Comparison of ENCODE assay signal across 8 cellular contexts in the genomic region with DNA sequence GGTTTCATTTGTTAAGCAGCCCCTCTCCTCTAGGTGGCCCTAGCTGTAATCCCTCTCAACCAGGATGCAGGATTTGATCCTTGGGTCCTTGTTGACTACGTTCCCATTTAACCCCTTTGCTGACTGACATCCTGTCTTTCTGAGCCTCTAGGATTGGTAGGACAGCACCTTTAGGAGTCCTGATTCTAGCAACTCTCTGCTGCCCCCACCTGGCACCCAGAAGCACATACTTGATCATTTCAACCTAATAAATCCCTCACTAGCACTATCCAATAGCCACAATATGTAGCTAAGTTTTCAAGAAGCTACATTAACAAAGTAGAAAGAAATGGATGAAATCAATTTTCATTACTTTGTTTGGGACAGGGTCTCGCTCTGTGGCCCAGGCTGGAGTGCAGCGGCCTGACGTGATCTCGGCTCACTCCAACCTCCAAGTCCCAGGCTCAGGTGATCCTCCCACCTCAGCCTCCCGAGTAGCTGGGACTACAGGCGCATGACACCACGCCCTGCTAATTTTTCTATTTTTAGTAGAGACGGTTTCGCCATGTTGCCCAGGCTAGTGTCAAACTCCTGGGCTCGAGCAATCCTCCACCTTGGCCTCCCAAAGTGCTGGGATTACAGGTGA. TPM values are rescaled to one million over a fixed set of nuclear protein-coding genes. Genes with fewer than 3 reads are reported as not detected.
DNase-seq lines count a peak whose midpoint lies in the region; ATAC-seq and TF ChIP-seq lines count a peak whose summit lies in the region.

No MANE protein-coding gene starts in this region.

- no peaks in the 10 kb centered on the region for H3K27me3 Mint-ChIP-seq in activated T-helper 1 cell treated with anti-CD3 and anti-CD28 coated beads, Interleukin-12 subunit alpha, Interleukin-12 subunit beta, Interleukin-2, Interleukin-4 antibody, amounts not matched to agents 30 ng/mL and 10 ng/mL and 1 ng/mL, durations not matched to agents 14 hours and 24 hours and 36 hours (ENCODE audit: insufficient read depth)

- no peaks in the 10 kb centered on the region for H3K4me1 ChIP-seq in KMS-11 (ENCODE audit: low read depth, poor library complexity, severe bottlenecking)
- H3K4me1 ChIP-seq in gastroesophageal sphincter, result no peaks in the 10 kb centered on the region

- no peak overlapping the region for H3K4me3 ChIP-seq in KMS-11 (IDR thresholded peaks at IDR 0.05; ENCODE audit: insufficient read depth, low read depth, low read length)
- H3K4me3 ChIP-seq in gastroesophageal sphincter, result no peak overlapping the region

- H2AFZ ChIP-seq in KMS-11 (ENCODE audit: low read depth), result no peak overlapping the region

- TF ChIP-seq CTCF in KMS-11 (conservative IDR thresholded peaks at IDR 0.05; ENCODE audit: low read depth, low read length) (peak; percentile 92), gastroesophageal sphincter (IDR thresholded peaks at IDR 0.05) (peak; percentile 31 to 61 (median 38))

- TF ChIP-seq POLR2A in gastroesophageal sphincter (IDR thresholded peaks at IDR 0.05), result no peak

- no peaks in the 10 kb centered on the region for H3K9me3 Mint-ChIP-seq in activated T-helper 1 cell treated with anti-CD3 and anti-CD28 coated beads, Interleukin-12 subunit alpha, Interleukin-12 subunit beta, Interleukin-2, Interleukin-4 antibody, amounts not matched to agents 30 ng/mL and 10 ng/mL and 1 ng/mL, durations not matched to agents 14 hours and 24 hours and 36 hours

- TF ChIP-seq EP300 in gastroesophageal sphincter (IDR thresholded peaks at IDR 0.05), result no peak

- H3K4me3 Mint-ChIP-seq in activated T-helper 1 cell treated with anti-CD3 and anti-CD28 coated beads, Interleukin-12 subunit alpha, Interleukin-12 subunit beta, Interleukin-2, Interleukin-4 antibody, amounts not matched to agents 30 ng/mL and 10 ng/mL and 1 ng/mL, durations not matched to agents 14 hours and 24 hours and 36 hours, result no peak overlapping the region

- DNase-seq in GM03348 (ENCODE audit: low spot score) (peak; percentile 77), RPMI7951 (ENCODE audit: low read depth) (peak; percentile 68), pons (ENCODE audit: low spot score) (peak; percentile 51), epidermal melanocyte (ENCODE audit: insufficient read length, low spot score) (no peak)
- DNase-seq in activated T-helper 1 cell treated with anti-CD3 and anti-CD28 coated beads, Interleukin-12 subunit alpha, Interleukin-12 subunit beta, Interleukin-2, Interleukin-4 antibody, amounts not matched to agents 30 ng/mL and 10 ng/mL and 1 ng/mL, durations not matched to agents 14 hours and 24 hours and 36 hours (ENCODE audit: low spot score), result peak; percentile 7

- no peaks in the 10 kb centered on the region for H3K79me2 ChIP-seq in KMS-11 (ENCODE audit: insufficient read depth, low read depth)

- H4K20me1 ChIP-seq in KMS-11 (ENCODE audit: insufficient read depth), result no peaks in the 10 kb centered on the region

- H3K9ac ChIP-seq in KMS-11, result no peak overlapping the region

- H3K27ac ChIP-seq in KMS-11 (no peak overlapping the region), gastroesophageal sphincter (no peak overlapping the region)

- intact Hi-C loops in activated T-helper 1 cell treated with anti-CD3 and anti-CD28 coated beads, Interleukin-12 subunit alpha, Interleukin-12 subunit beta, Interleukin-2, Interleukin-4 antibody, amounts not matched to agents 30 ng/mL and 10 ng/mL and 1 ng/mL, durations not matched to agents 14 hours and 24 hours and 36 hours (cut with micrococcal nuclease), result loop anchor here (1.0 to 5.0 kb wide), 2 partner anchors 267 to 1086 kb away; no protein-coding TSS in a partner anchor

- H3K36me3 Mint-ChIP-seq in activated T-helper 1 cell treated with anti-CD3 and anti-CD28 coated beads, Interleukin-12 subunit alpha, Interleukin-12 subunit beta, Interleukin-2, Interleukin-4 antibody, amounts not matched to agents 30 ng/mL and 10 ng/mL and 1 ng/mL, durations not matched to agents 14 hours and 24 hours and 36 hours (ENCODE audit: low read depth), result no peaks in the 10 kb centered on the region

- ATAC-seq in GM21825 (IDR thresholded peaks at IDR 0.05; ENCODE audit: unreplicated experiment) (peak; percentile 91), gastroesophageal sphincter (no peak)

- H3K36me3 ChIP-seq in KMS-11 (ENCODE audit: insufficient read depth) (no peaks in the 10 kb centered on the region), gastroesophageal sphincter (no peaks in the 10 kb centered on the region)

- no peak overlapping the region for H3K4me2 ChIP-seq in KMS-11

- H3K4me1 Mint-ChIP-seq in activated T-helper 1 cell treated with anti-CD3 and anti-CD28 coated beads, Interleukin-12 subunit alpha, Interleukin-12 subunit beta, Interleukin-2, Interleukin-4 antibody, amounts not matched to agents 30 ng/mL and 10 ng/mL and 1 ng/mL, durations not matched to agents 14 hours and 24 hours and 36 hours (ENCODE audit: low read depth), result no peaks in the 10 kb centered on the region

- no peaks in the 10 kb centered on the region for H3K9me3 ChIP-seq in gastroesophageal sphincter

- H3K27ac Mint-ChIP-seq in activated T-helper 1 cell treated with anti-CD3 and anti-CD28 coated beads, Interleukin-12 subunit alpha, Interleukin-12 subunit beta, Interleukin-2, Interleukin-4 antibody, amounts not matched to agents 30 ng/mL and 10 ng/mL and 1 ng/mL, durations not matched to agents 14 hours and 24 hours and 36 hours, result no peak overlapping the region

- WGBS in gastroesophageal sphincter (ENCODE audit: low coverage in 1 of 2), 2 donors, result 52 to 63% methylated on average over 6 to 10 of the region's 11 CpGs

- H3K27me3 ChIP-seq in KMS-11 (ENCODE audit: insufficient read depth, low read depth), result no peaks in the 10 kb centered on the region
- H3K27me3 ChIP-seq in gastroesophageal sphincter, result no peaks in the 10 kb centered on the region

RNA-seq across cellular contexts. Expression of gene RSL24D1, which starts 28.3 kb away (rescaled TPM):
- 127 and 143 TPM in 2 replicates for total RNA-seq in RPMI7951 (2014; rRNA removed; shearing (Covaris generic))
- total RNA-seq in activated T-helper 1 cell treated with anti-CD3 and anti-CD28 coated beads, Interleukin-12 subunit alpha, Interleukin-12 subunit beta, Interleukin-2, Interleukin-4 antibody, amounts not matched to agents 30 ng/mL and 10 ng/mL and 1 ng/mL, durations not matched to agents 14 hours and 24 hours and 36 hours, result 111 and 116 TPM in 2 replicates
- total RNA-seq in gastroesophageal sphincter, result 100 to 1,000 TPM in 1 of 4 donors, 10 to 100 TPM in 3; 50.1 to 103 (median 83.9) TPM
